Comparison of ENCODE assay signal across 13 cellular contexts in the genomic region with DNA sequence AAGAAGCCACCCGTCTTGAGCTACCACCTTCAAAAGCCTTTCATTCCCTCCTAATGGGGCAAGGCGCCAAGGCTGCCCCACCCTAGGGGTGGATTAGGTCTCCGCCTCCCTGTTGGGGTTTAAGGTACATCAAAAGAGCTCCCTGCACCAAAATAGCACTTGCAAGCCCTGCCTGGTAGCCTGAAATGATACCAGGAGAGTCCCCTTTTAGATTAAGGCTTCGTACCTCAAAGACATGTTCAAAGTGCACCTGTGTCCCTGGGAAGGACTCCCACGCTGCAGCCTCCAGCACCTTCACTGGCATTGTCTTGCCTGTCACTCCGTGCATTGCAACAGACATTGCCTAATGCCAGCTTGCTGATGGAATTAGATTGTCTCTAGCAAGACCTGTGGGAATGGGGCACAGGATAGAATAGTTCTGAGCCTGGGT. TPM values are rescaled to one million over a fixed set of nuclear protein-coding genes. Genes with fewer than 3 reads are reported as not detected.
DNase-seq lines count a peak whose midpoint lies in the region; ATAC-seq and TF ChIP-seq lines count a peak whose summit lies in the region.
"Had no signal": no experiment of that assay in that cellular context is flagged by ENCODE, and none has a peak within 500 bp of the region (broad histone marks: within the 10 kb centered on the region; RNA-seq: fewer than 3 reads in every experiment).

No MANE protein-coding gene starts in this region.

- POLR2A ChIA-PET in naive thymus-derived CD8-positive, alpha-beta T cell (lab: Charles Lee), result interaction anchor here (0.6 to 1.9 kb wide), 3 partner anchors 17 to 104 kb away, joined by 4 to 11 read pairs (median 7); a partner anchor contains a TSS

- H3K9me3 ChIP-seq in DOHH2 (ENCODE audit: control insufficient read depth, insufficient read depth, low read length), result no peaks in the 10 kb centered on the region
- H3K9me3 ChIP-seq in body of pancreas, result no peaks in the 10 kb centered on the region

- H3K4me3 ChIP-seq in DOHH2 (ENCODE audit: low read length) (peak overlapping the region; percentile 37), body of pancreas (no peak overlapping the region)
- H3K4me3 ChIP-seq: lung had no signal

- peak overlapping the region in 5 of 10 donors; percentile 61 to 80 (median 75) for H3K27ac Mint-ChIP-seq in naive thymus-derived CD8-positive, alpha-beta T cell
- H3K27ac Mint-ChIP-seq: activated naive CD4-positive, alpha-beta T cell treated with anti-CD3 and anti-CD28 coated beads, Interleukin-2, amount 50 U/mL, for 24 hours had no signal

- H3K36me3 Mint-ChIP-seq in naive thymus-derived CD8-positive, alpha-beta T cell, result no peaks in the 10 kb centered on the region
- H3K36me3 Mint-ChIP-seq: activated naive CD4-positive, alpha-beta T cell treated with anti-CD3 and anti-CD28 coated beads, Interleukin-2, amount 50 U/mL, for 24 hours had no signal

- ATAC-seq in body of pancreas, result peak; percentile 76
- ATAC-seq in naive thymus-derived CD8-positive, alpha-beta T cell, result peak; percentile 76
- ATAC-seq: Panc1 had no signal

- H3K36me3 ChIP-seq in DOHH2 (ENCODE audit: control insufficient read depth, low read length), result no peaks in the 10 kb centered on the region
- no peaks in the 10 kb centered on the region for H3K36me3 ChIP-seq in body of pancreas (replicated peaks in 1 of 2; ENCODE audit: insufficient read depth in 1 of 2, low read depth in 2 of 2)

- no peak for TF ChIP-seq POLR2A in body of pancreas (IDR thresholded peaks at IDR 0.05)

- DNase-seq in LoVo (ENCODE audit: low spot score) (peak; percentile 65), body of pancreas (peak; percentile 80 to 88 (median 86)), medulla oblongata (ENCODE audit: extremely low spot score) (no peak), A172 (ENCODE audit: low spot score) (no peak), NCI-H1417 treated with DMSO at 0.1 percent for 48 hours (lab: John Stamatoyannopoulos, UW) (no peak), UCSD-AML1 (lab: John Stamatoyannopoulos, UW; ENCODE audit: unreplicated experiment) (no peak)
- peak in 4 of 10 donors; percentile 26 to 35 (median 30) for DNase-seq in naive thymus-derived CD8-positive, alpha-beta T cell
- DNase-seq: T1000 had no signal

- 42 to 47% methylated on average over 3 to 6 of the region's 6 CpGs for WGBS in body of pancreas, 2 donors

- intact Hi-C loops in body of pancreas (cut with DNase I), result no loop called here

- H3K27ac ChIP-seq in DOHH2 (ENCODE audit: low read depth, low read length), result peak overlapping the region; percentile 17; the same call in 1 of the 2 replicates
- H3K27ac ChIP-seq in body of pancreas, result peak overlapping the region; percentile 29 to 65 (median 54)

- peak overlapping the region; percentile 80 for H3K4me2 ChIP-seq in DOHH2 (ENCODE audit: low read length)

- no peak for TF ChIP-seq CTCF in DOHH2 (IDR thresholded peaks at IDR 0.05; ENCODE audit: low read depth, low read length, poor library complexity, severe bottlenecking)
- TF ChIP-seq CTCF in body of pancreas (IDR thresholded peaks at IDR 0.05), result no peak

- peak overlapping the region in 9 of 10 donors; percentile 13 to 71 (median 55) for H3K4me3 Mint-ChIP-seq in naive thymus-derived CD8-positive, alpha-beta T cell
- H3K4me3 Mint-ChIP-seq: activated naive CD4-positive, alpha-beta T cell treated with anti-CD3 and anti-CD28 coated beads, Interleukin-2, amount 50 U/mL, for 24 hours; central memory CD8-positive, alpha-beta T cell had no signal

- peaks cover 13% of the 10 kb centered on the region for H3F3A ChIP-seq in DOHH2 (ENCODE audit: control insufficient read depth, insufficient read depth)

- H3K9me2 ChIP-seq in DOHH2 (replicated peaks; ENCODE audit: control insufficient read depth, low read length), result no peaks in the 10 kb centered on the region

- peaks cover 13% of the 10 kb centered on the region for H3K27me3 ChIP-seq in DOHH2 (ENCODE audit: control insufficient read depth, low read length)
- H3K27me3 ChIP-seq in body of pancreas, result no peaks in the 10 kb centered on the region

- H3K4me1 ChIP-seq in DOHH2 (ENCODE audit: control insufficient read depth, low read length) (peaks cover 100% of the 10 kb centered on the region), body of pancreas (peaks cover 41% of the 10 kb centered on the region)

- H3K4me1 Mint-ChIP-seq in naive thymus-derived CD8-positive, alpha-beta T cell, result peaks cover 0 to 37% (median 16%) of the 10 kb centered on the region in 4 donors
- H3K4me1 Mint-ChIP-seq: central memory CD8-positive, alpha-beta T cell had no signal

- no peaks in the 10 kb centered on the region for H4K20me1 ChIP-seq in DOHH2 (ENCODE audit: control insufficient read depth, insufficient read depth, low read depth, low read length)

- no peaks in the 10 kb centered on the region for H3K9me3 Mint-ChIP-seq in naive thymus-derived CD8-positive, alpha-beta T cell
- H3K9me3 Mint-ChIP-seq: activated naive CD4-positive, alpha-beta T cell treated with anti-CD3 and anti-CD28 coated beads, Interleukin-2, amount 50 U/mL, for 24 hours; central memory CD8-positive, alpha-beta T cell had no signal

- H3K79me2 ChIP-seq in DOHH2 (ENCODE audit: control insufficient read depth, low read length), result no peaks in the 10 kb centered on the region

- peaks cover 6 to 16% (median 12%) of the 10 kb centered on the region in 5 donors for H3K27me3 Mint-ChIP-seq in naive thymus-derived CD8-positive, alpha-beta T cell
- H3K27me3 Mint-ChIP-seq: central memory CD8-positive, alpha-beta T cell had no signal

RNA-seq across cellular contexts. Expression of a gene that starts 15.7 kb away (rescaled TPM):
- 10 to 100 TPM; 75.2 to 84.3 TPM for total RNA-seq in body of pancreas
- 1 to 10 TPM; 1.9 to 2.7 TPM for total RNA-seq in naive thymus-derived CD8-positive, alpha-beta T cell
- 1 to 10 TPM in 1 of 3 donors, under 1 TPM in 2; 0.12 to 2.0 (median 0.28) TPM for polyA plus RNA-seq in naive thymus-derived CD8-positive, alpha-beta T cell
- 207 TPM in 2 replicates for total RNA-seq in A172 (2014; rRNA removed; shearing (Covaris generic))

RNA-seq across cellular contexts. Expression of a gene that starts 34.8 kb away (rescaled TPM):
- total RNA-seq in body of pancreas, result under 1 TPM in 1 of 2 donors, not detected in 1; 0.26 TPM
- not detected for total RNA-seq in naive thymus-derived CD8-positive, alpha-beta T cell
- polyA plus RNA-seq in naive thymus-derived CD8-positive, alpha-beta T cell, result not detected
- total RNA-seq in A172 (2014; rRNA removed; shearing (Covaris generic)), result not detected in 2 replicates

Comparison
In these comparisons a context has a peak if more than half of its experiments do, and no peak if none do; other contexts are left out.
1. DNase-seq: peak in LoVo (single experiment) and body of pancreas (4 of 4); none in medulla oblongata (single experiment), A172 (single experiment), NCI-H1417 treated with DMSO at 0.1 percent for 48 hours (single experiment) and UCSD-AML1 (single experiment).
2. RNA of a gene that starts 15.7 kb away (total RNA-seq): 207 TPM in A172 and 75.2 to 84.3 TPM in body of pancreas; 1.9 to 2.7 TPM in naive thymus-derived CD8-positive, alpha-beta T cell; every median in the first group is over 10 times any median in the second.